8 cellular contexts compared by ENCODE assay signal in genomic region chr22:39170825-39171622, GRCh38. TPM values are rescaled to one million over a fixed set of nuclear protein-coding genes. Genes with fewer than 3 reads are reported as not detected.
DNase-seq lines count a peak whose midpoint lies in the region; ATAC-seq, FAIRE-seq and TF ChIP-seq lines count a peak whose summit lies in the region.

No MANE protein-coding gene starts in this region.

- intact Hi-C loops in OCI-LY7 (cut with micrococcal nuclease; ENCODE audit: unreplicated experiment): loop anchor here (1.0 to 2.0 kb wide), 3 partner anchors 140 to 358 kb away; no protein-coding TSS in a partner anchor
- intact Hi-C loops in natural killer cell (cut with micrococcal nuclease): loop anchor here (1.0 to 10.0 kb wide), 5 partner anchors 18 to 874 kb away; partner anchors contain the start of gene CBX7

- H3K9me3 Mint-ChIP-seq in natural killer cell: no peaks in the 10 kb centered on the region
- H3K9me3 Mint-ChIP-seq in stimulated activated naive B cell treated with anti-CD40 and anti-IgM and Interleukin-4, amounts not matched to agents 10 μg/mL and 1 μg/mL and 100 μg/mL, for 72 hours: no peaks in the 10 kb centered on the region

- H3K36me3 ChIP-seq in OCI-LY7 (ENCODE audit: insufficient read depth, low read length): no peaks in the 10 kb centered on the region

- ATAC-seq in natural killer cell: peak; percentile 44 to 77 (median 60)
- ATAC-seq in stimulated activated naive B cell treated with anti-CD40 and anti-IgM and Interleukin-4, amounts not matched to agents 10 μg/mL and 1 μg/mL and 100 μg/mL, for 72 hours (replicated peaks): peak; percentile 91 to 92
- ATAC-seq in HG03097 (IDR thresholded peaks at IDR 0.05; ENCODE audit: low FRiP score, unreplicated experiment): no peak

- H3K4me2 ChIP-seq in OCI-LY7 (ENCODE audit: low read length): peak overlapping the region; percentile 74

- H2AFZ ChIP-seq in OCI-LY7 (ENCODE audit: low read length): peak overlapping the region; percentile 85; the same call in 1 of the 2 replicates

- peak overlapping the region; percentile 91 for H3K27ac ChIP-seq in OCI-LY7 (ENCODE audit: low read depth, low read length, poor library complexity, severe bottlenecking)

- peak overlapping the region; percentile 71 to 98 for H3K27ac Mint-ChIP-seq in natural killer cell
- H3K27ac Mint-ChIP-seq in stimulated activated naive B cell treated with anti-CD40 and anti-IgM and Interleukin-4, amounts not matched to agents 10 μg/mL and 1 μg/mL and 100 μg/mL, for 72 hours: peak overlapping the region; percentile 90

- POLR2A ChIA-PET in OCI-LY7 (lab: Charles Lee): interaction anchor here (0.5 to 2.9 kb wide), 2 partner anchors 17 to 148 kb away, joined by 4 to 11 read pairs; partner anchors contain the start of gene RPL3

- TF ChIP-seq CTCF in OCI-LY7 (conservative IDR thresholded peaks at IDR 0.05; ENCODE audit: low read length) (peak; percentile 97), natural killer cell (IDR thresholded peaks at IDR 0.05) (peak; percentile 93)

- DNase-seq in GM12892 (ENCODE audit: insufficient read length) (peak; percentile 77), HPDE6-E6E7 (ENCODE audit: extremely low spot score) (peak; percentile 72), OCI-LY7 (ENCODE audit: low spot score) (peak; percentile 91), activated T-cell treated with anti-CD3 and anti-CD28 coated beads for 24 hours (ENCODE audit: low read depth) (peak; percentile 69), erythroblast (lab: John Stamatoyannopoulos, UW) (peak; percentile 71 to 88), natural killer cell (peak; percentile 87)
- peak; percentile 76 for DNase-seq in stimulated activated naive B cell treated with anti-CD40 and anti-IgM and Interleukin-4, amounts not matched to agents 10 μg/mL and 1 μg/mL and 100 μg/mL, for 72 hours

- H3K36me3 Mint-ChIP-seq in natural killer cell: no peaks in the 10 kb centered on the region
- no peaks in the 10 kb centered on the region for H3K36me3 Mint-ChIP-seq in stimulated activated naive B cell treated with anti-CD40 and anti-IgM and Interleukin-4, amounts not matched to agents 10 μg/mL and 1 μg/mL and 100 μg/mL, for 72 hours

- H4K20me1 ChIP-seq in OCI-LY7 (ENCODE audit: insufficient read depth, low read length): no peaks in the 10 kb centered on the region

- FAIRE-seq in GM12892 (lab: Jason Lieb, UNC): peak; percentile 93

- CTCF ChIA-PET in OCI-LY7 (lab: Charles Lee; ENCODE audit: unreplicated experiment): interaction anchor here (0.5 to 2.0 kb wide), 9 partner anchors 10 to 358 kb away, joined by 3 to 11 read pairs (median 3); no protein-coding TSS in a partner anchor

- H3K4me1 Mint-ChIP-seq in natural killer cell: peaks cover 34 to 55% of the 10 kb centered on the region in 2 donors
- H3K4me1 Mint-ChIP-seq in stimulated activated naive B cell treated with anti-CD40 and anti-IgM and Interleukin-4, amounts not matched to agents 10 μg/mL and 1 μg/mL and 100 μg/mL, for 72 hours: peaks cover 38 to 53% of the 10 kb centered on the region in 2 donors

- peaks cover 67% of the 10 kb centered on the region for H3K4me1 ChIP-seq in OCI-LY7 (ENCODE audit: insufficient read depth, low read length, poor library complexity, severe bottlenecking)

- peak overlapping the region; percentile 48 for H3K4me3 ChIP-seq in OCI-LY7 (ENCODE audit: low read depth, low read length, poor library complexity, severe bottlenecking)

- H3K4me3 Mint-ChIP-seq in natural killer cell: peak overlapping the region; percentile 70
- peak overlapping the region; percentile 77 to 82 for H3K4me3 Mint-ChIP-seq in stimulated activated naive B cell treated with anti-CD40 and anti-IgM and Interleukin-4, amounts not matched to agents 10 μg/mL and 1 μg/mL and 100 μg/mL, for 72 hours

- TF ChIP-seq POLR2A in GM12892 (IDR thresholded peaks at IDR 0.05; ENCODE audit: low read depth, low read length) (no peak), erythroblast (IDR thresholded peaks at IDR 0.05; ENCODE audit: low read length) (no peak)

- no peaks in the 10 kb centered on the region for H3K9me3 ChIP-seq in OCI-LY7 (ENCODE audit: low read length)

- H3K9me2 ChIP-seq in OCI-LY7 (ENCODE audit: insufficient read depth, low read length): no peaks in the 10 kb centered on the region

- no peaks in the 10 kb centered on the region for H3K79me2 ChIP-seq in OCI-LY7 (ENCODE audit: insufficient read depth, low read depth, low read length)

- BruUV-seq in OCI-LY7 (replicated peaks; lab: Mats Ljungman, UMichigan): no TSS peak

- peaks cover 0 to 6% of the 10 kb centered on the region in 2 donors for H3K27me3 Mint-ChIP-seq in natural killer cell (ENCODE audit: low read depth in 2 of 2)
- H3K27me3 Mint-ChIP-seq in stimulated activated naive B cell treated with anti-CD40 and anti-IgM and Interleukin-4, amounts not matched to agents 10 μg/mL and 1 μg/mL and 100 μg/mL, for 72 hours: peaks cover 12% of the 10 kb centered on the region in 2 donors

RNA-seq across cellular contexts. Expression of gene CBX7, which starts 18.5 kb away (rescaled TPM):
- 11.2 TPM for polyA plus RNA-seq in GM12892 (2012; ENCODE audit: missing spikeins)
- total RNA-seq in OCI-LY7 (2014; rRNA removed; shearing (Covaris generic)): 7.3 and 11.9 TPM in 2 replicates
- 19.6 and 31.5 TPM in 2 replicates for total RNA-seq in OCI-LY7 (2022)
- 10 to 100 TPM; 49.6 to 52.9 (median 50.0) TPM for total RNA-seq in natural killer cell
